In the genomic region with DNA sequence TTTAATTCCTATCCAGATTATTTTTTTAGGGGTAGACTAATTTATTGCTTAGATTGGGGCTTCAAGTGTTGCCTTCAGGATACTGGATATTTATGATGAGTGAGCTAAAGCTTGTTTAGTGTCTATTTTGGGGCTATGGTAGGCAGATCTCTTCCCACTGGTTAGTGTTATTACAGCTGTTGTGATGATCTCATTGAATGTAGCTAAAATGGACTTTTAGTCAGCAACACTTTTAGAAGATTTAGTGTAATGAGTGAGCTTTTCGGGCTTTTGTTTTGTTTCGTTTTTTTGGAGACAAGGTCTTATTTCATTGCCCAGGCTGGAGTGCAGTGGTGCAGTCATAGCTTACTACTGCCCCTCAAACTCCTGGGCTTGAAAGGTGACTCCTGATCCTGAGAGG, we compare ENCODE assay signal across 12 cellular contexts. TPM values are rescaled to one million over a fixed set of nuclear protein-coding genes. Genes with fewer than 3 reads are reported as not detected.
DNase-seq lines count a peak whose midpoint lies in the region; ATAC-seq and TF ChIP-seq lines count a peak whose summit lies in the region.
"Had no signal": no experiment of that assay in that cellular context is flagged by ENCODE, and none has a peak within 500 bp of the region (broad histone marks: within the 10 kb centered on the region; RNA-seq: fewer than 3 reads in every experiment).

No MANE protein-coding gene starts in this region.

- TF ChIP-seq POLR2A in Peyer's patch (IDR thresholded peaks at IDR 0.05): no peak

- DNase-seq in activated naive CD4-positive, alpha-beta T cell treated with anti-CD3 and anti-CD28 coated beads for 36 hours: no peak
- no peak for DNase-seq in activated naive CD4-positive, alpha-beta T cell treated with anti-CD3 and anti-CD28 coated beads, Interleukin-2, amount 50 U/mL, for 72 hours (ENCODE audit: low spot score in 2 of 2)
- DNase-seq in activated CD8-positive, alpha-beta T cell treated with anti-CD3 and anti-CD28 coated beads, Interleukin-2, amount 10 ng/mL, durations not matched to agents 7 days and 5 days: no peak
- peak; percentile 40 for DNase-seq in iris pigment epithelial cell (ENCODE audit: low read depth)
- DNase-seq in smooth muscle cell (lab: John Stamatoyannopoulos, UW; ENCODE audit: unreplicated experiment): no peak
- no peak for DNase-seq in Peyer's patch
- DNase-seq: activated CD4-positive, alpha-beta T cell treated with anti-CD3 and anti-CD28 coated beads for 1 hour; spleen; upper lobe of left lung had no signal

- CTCF ChIA-PET in activated naive CD4-positive, alpha-beta T cell treated with anti-CD3 and anti-CD28 coated beads for 36 hours (lab: Charles Lee): no interaction called here
- CTCF ChIA-PET in activated CD8-positive, alpha-beta T cell treated with anti-CD3 and anti-CD28 coated beads, Interleukin-2, amount 10 ng/mL, durations not matched to agents 7 days and 5 days (lab: Charles Lee): interaction anchor here (1.0 to 1.9 kb wide), 3 partner anchors 47 to 89 kb away, joined by 3 to 5 read pairs (median 4); a partner anchor contains a TSS

- H3F3A ChIP-seq in smooth muscle cell (ENCODE audit: low read depth): peaks cover 14% of the 10 kb centered on the region

- H3K4me1 ChIP-seq in smooth muscle cell (ENCODE audit: low read depth): peaks cover 13% of the 10 kb centered on the region
- peaks cover 0 to 19% (median 0%) of the 10 kb centered on the region in 4 donors for H3K4me1 ChIP-seq in Peyer's patch

- TF ChIP-seq CTCF in smooth muscle cell (IDR thresholded peaks at IDR 0.05; ENCODE audit: borderline replicate concordance, insufficient read depth, poor library complexity, severe bottlenecking) (no peak), Peyer's patch (IDR thresholded peaks at IDR 0.05) (no peak)

- no peak overlapping the region for H3K4me3 ChIP-seq in smooth muscle cell
- H3K4me3 ChIP-seq in Peyer's patch: no peak overlapping the region
- H3K4me3 ChIP-seq: spleen, upper lobe of left lung had no signal

- no peak overlapping the region for H3K4me3 Mint-ChIP-seq in activated naive CD4-positive, alpha-beta T cell treated with anti-CD3 and anti-CD28 coated beads for 36 hours
- no peak overlapping the region for H3K4me3 Mint-ChIP-seq in activated CD8-positive, alpha-beta T cell treated with anti-CD3 and anti-CD28 coated beads, Interleukin-2, amount 10 ng/mL, durations not matched to agents 7 days and 5 days

- H3K79me2 ChIP-seq in smooth muscle cell (ENCODE audit: low read depth): peaks cover 97% of the 10 kb centered on the region

- H3K36me3 Mint-ChIP-seq in activated naive CD4-positive, alpha-beta T cell treated with anti-CD3 and anti-CD28 coated beads for 36 hours (ENCODE audit: low read depth): peaks cover 24% of the 10 kb centered on the region
- H3K36me3 Mint-ChIP-seq in activated naive CD4-positive, alpha-beta T cell treated with anti-CD3 and anti-CD28 coated beads, Interleukin-2, amount 50 U/mL, for 72 hours: peaks cover 0 to 8% of the 10 kb centered on the region in 2 donors
- H3K36me3 Mint-ChIP-seq in activated CD8-positive, alpha-beta T cell treated with anti-CD3 and anti-CD28 coated beads, Interleukin-2, amount 10 ng/mL, durations not matched to agents 7 days and 5 days (ENCODE audit: low read depth): peaks cover 46% of the 10 kb centered on the region

- peaks cover 98% of the 10 kb centered on the region for H4K20me1 ChIP-seq in smooth muscle cell (ENCODE audit: low read depth)

- no peak overlapping the region for H3K9ac ChIP-seq in smooth muscle cell (ENCODE audit: low read depth)

- peaks cover 54% of the 10 kb centered on the region for H3K4me1 Mint-ChIP-seq in activated naive CD4-positive, alpha-beta T cell treated with anti-CD3 and anti-CD28 coated beads for 36 hours (ENCODE audit: low read depth)
- H3K4me1 Mint-ChIP-seq in activated CD8-positive, alpha-beta T cell treated with anti-CD3 and anti-CD28 coated beads, Interleukin-2, amount 10 ng/mL, durations not matched to agents 7 days and 5 days (ENCODE audit: low read depth): peaks cover 26% of the 10 kb centered on the region

- H3K4me2 ChIP-seq in smooth muscle cell: peak overlapping the region; percentile 0

- H3K9me3 ChIP-seq in smooth muscle cell (replicated peaks; ENCODE audit: low read depth) (no peaks in the 10 kb centered on the region), Peyer's patch (no peaks in the 10 kb centered on the region)
- H3K9me3 ChIP-seq: spleen, upper lobe of left lung had no signal

- 61% methylated on average over 2 of the region's 2 CpGs for WGBS in smooth muscle cell (ENCODE audit: low lambda C conversion rate)

- no peaks in the 10 kb centered on the region for H3K27me3 Mint-ChIP-seq in activated naive CD4-positive, alpha-beta T cell treated with anti-CD3 and anti-CD28 coated beads for 36 hours (ENCODE audit: low read depth)
- H3K27me3 Mint-ChIP-seq in activated CD8-positive, alpha-beta T cell treated with anti-CD3 and anti-CD28 coated beads, Interleukin-2, amount 10 ng/mL, durations not matched to agents 7 days and 5 days (ENCODE audit: low read depth): no peaks in the 10 kb centered on the region

- H3K9me3 Mint-ChIP-seq in activated naive CD4-positive, alpha-beta T cell treated with anti-CD3 and anti-CD28 coated beads for 36 hours: no peaks in the 10 kb centered on the region
- no peaks in the 10 kb centered on the region for H3K9me3 Mint-ChIP-seq in activated naive CD4-positive, alpha-beta T cell treated with anti-CD3 and anti-CD28 coated beads, Interleukin-2, amount 50 U/mL, for 72 hours
- H3K9me3 Mint-ChIP-seq in activated CD8-positive, alpha-beta T cell treated with anti-CD3 and anti-CD28 coated beads, Interleukin-2, amount 10 ng/mL, durations not matched to agents 7 days and 5 days (ENCODE audit: insufficient read depth): no peaks in the 10 kb centered on the region

- ATAC-seq in activated naive CD4-positive, alpha-beta T cell treated with anti-CD3 and anti-CD28 coated beads, Interleukin-2, amount 50 U/mL, for 72 hours: no peak
- ATAC-seq in activated CD8-positive, alpha-beta T cell treated with anti-CD3 and anti-CD28 coated beads, Interleukin-2, amount 10 ng/mL, durations not matched to agents 7 days and 5 days: no peak
- ATAC-seq in GM21825 (IDR thresholded peaks at IDR 0.05; ENCODE audit: unreplicated experiment): no peak
- no peak for ATAC-seq in HG02884 (IDR thresholded peaks at IDR 0.05; ENCODE audit: unreplicated experiment)

- H3K36me3 ChIP-seq in smooth muscle cell (ENCODE audit: low read depth) (no peaks in the 10 kb centered on the region), Peyer's patch (peaks cover 0 to 17% (median 0%) of the 10 kb centered on the region in 3 donors)

- H3K27me3 ChIP-seq in smooth muscle cell (ENCODE audit: low read depth) (no peaks in the 10 kb centered on the region), Peyer's patch (no peaks in the 10 kb centered on the region)
- H3K27me3 ChIP-seq: spleen, upper lobe of left lung had no signal

- POLR2A ChIA-PET in activated CD8-positive, alpha-beta T cell treated with anti-CD3 and anti-CD28 coated beads, Interleukin-2, amount 10 ng/mL, durations not matched to agents 7 days and 5 days (lab: Charles Lee): interaction anchor here (3.8 kb wide), 1 partner anchor 14 kb away, joined by 12 read pairs; a partner anchor contains a TSS

- H3K27ac Mint-ChIP-seq in activated naive CD4-positive, alpha-beta T cell treated with anti-CD3 and anti-CD28 coated beads for 36 hours: peak overlapping the region; percentile 46
- H3K27ac Mint-ChIP-seq in activated naive CD4-positive, alpha-beta T cell treated with anti-CD3 and anti-CD28 coated beads, Interleukin-2, amount 50 U/mL, for 72 hours: peak overlapping the region in 1 of 2 donors; percentile 32
- peak overlapping the region; percentile 41 for H3K27ac Mint-ChIP-seq in activated CD8-positive, alpha-beta T cell treated with anti-CD3 and anti-CD28 coated beads, Interleukin-2, amount 10 ng/mL, durations not matched to agents 7 days and 5 days

- intact Hi-C loops in activated naive CD4-positive, alpha-beta T cell treated with anti-CD3 and anti-CD28 coated beads for 36 hours (cut with micrococcal nuclease): no loop called here

- H3K27ac ChIP-seq in smooth muscle cell (ENCODE audit: low read depth): peak overlapping the region; percentile 46
- no peak overlapping the region for H3K27ac ChIP-seq in Peyer's patch
- H3K27ac ChIP-seq: HL-60, spleen, upper lobe of left lung had no signal

- no peak overlapping the region for H2AFZ ChIP-seq in smooth muscle cell (ENCODE audit: low read depth)

RNA-seq across cellular contexts. Expression of a gene that starts 14.2 kb away (rescaled TPM):
- 100 to 1,000 TPM; 128 to 133 TPM for total RNA-seq in activated naive CD4-positive, alpha-beta T cell treated with anti-CD3 and anti-CD28 coated beads for 36 hours
- 100 to 1,000 TPM in 1 of 2 donors, 10 to 100 TPM in 1; 96.2 to 153 TPM for total RNA-seq in activated naive CD4-positive, alpha-beta T cell treated with anti-CD3 and anti-CD28 coated beads, Interleukin-2, amount 50 U/mL, for 72 hours
- total RNA-seq in activated CD8-positive, alpha-beta T cell treated with anti-CD3 and anti-CD28 coated beads, Interleukin-2, amount 10 ng/mL, durations not matched to agents 7 days and 5 days: 100 to 1,000 TPM; 136 to 140 TPM
- total RNA-seq in smooth muscle cell: 60.5 and 97.2 TPM in 2 replicates
- polyA plus RNA-seq in smooth muscle cell: 44.1 and 45.1 TPM in 2 replicates
- total RNA-seq in Peyer's patch: 10 to 100 TPM; 49.5 to 99.0 (median 64.4) TPM
